Comparison of ENCODE assay signal across 16 cellular contexts in the genomic region with DNA sequence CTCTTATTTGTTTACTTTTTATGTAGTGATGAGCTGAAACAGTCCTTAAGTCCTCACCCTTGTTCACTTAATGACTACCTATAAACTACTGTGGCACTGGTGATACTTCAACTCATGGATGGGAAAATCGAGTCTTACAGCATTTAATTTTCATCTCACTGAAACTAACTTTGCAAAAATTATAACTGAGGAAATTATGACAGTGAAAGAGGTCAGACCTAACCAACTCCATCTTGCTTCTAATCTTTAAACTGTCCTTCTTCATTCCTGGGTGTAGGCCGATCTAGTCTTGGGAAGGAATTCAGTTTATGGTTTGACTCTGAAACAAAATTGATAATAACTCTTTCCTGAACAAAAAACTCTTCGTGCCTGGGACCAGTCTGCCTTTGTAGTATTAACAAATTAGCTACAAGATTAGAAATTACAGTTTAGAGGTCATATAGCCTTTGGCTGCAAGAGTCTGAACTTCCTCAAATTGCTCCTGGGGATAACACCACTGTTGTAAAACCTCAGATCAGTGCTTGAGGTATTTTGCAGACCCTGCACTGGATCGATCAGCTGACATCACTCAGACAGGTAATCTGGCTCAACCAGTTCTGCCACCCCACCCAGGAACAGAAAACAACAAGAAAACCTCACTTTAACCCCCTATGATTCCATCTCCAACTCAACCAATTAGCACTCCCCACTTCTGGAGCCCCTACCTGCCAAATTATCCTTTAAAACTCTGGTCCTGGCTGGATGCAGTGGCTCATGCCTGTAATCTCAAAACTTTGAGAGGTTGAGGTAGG.
DNase-seq lines count a peak whose midpoint lies in the region; ATAC-seq and TF ChIP-seq lines count a peak whose summit lies in the region.
"Had no signal": no experiment of that assay in that cellular context is flagged by ENCODE, and none has a peak within 500 bp of the region (broad histone marks: within the 10 kb centered on the region; RNA-seq: fewer than 3 reads in every experiment).

No MANE protein-coding gene starts in this region.

- peak overlapping the region; percentile 61 for H3K4me3 Mint-ChIP-seq in type B pancreatic cell
- no peak overlapping the region for H3K4me3 Mint-ChIP-seq in activated T-cell treated with anti-CD3 and anti-CD28 coated beads, Interleukin-2, amount 50 U/mL, for 72 hours
- H3K4me3 Mint-ChIP-seq: activated naive CD4-positive, alpha-beta T cell treated with anti-CD3 and anti-CD28 coated beads, Interleukin-2, amount 10 ng/mL, durations not matched to agents 7 days and 5 days had no signal

- H3K36me3 Mint-ChIP-seq in type B pancreatic cell, result peaks cover 12% of the 10 kb centered on the region
- H3K36me3 Mint-ChIP-seq in activated T-cell treated with anti-CD3 and anti-CD28 coated beads, Interleukin-2, amount 50 U/mL, for 72 hours (ENCODE audit: insufficient read depth in 2 of 2), result peaks cover 0 to 1% of the 10 kb centered on the region in 2 donors
- H3K36me3 Mint-ChIP-seq: activated naive CD4-positive, alpha-beta T cell treated with anti-CD3 and anti-CD28 coated beads, Interleukin-2, amount 10 ng/mL, durations not matched to agents 7 days and 5 days had no signal

- no peak for TF ChIP-seq CTCF in epithelial cell of esophagus (IDR thresholded peaks at IDR 0.05; ENCODE audit: insufficient read depth, low read depth, low read length, missing control alignments)
- no peak for TF ChIP-seq CTCF in type B pancreatic cell (conservative IDR thresholded peaks at IDR 0.05)
- no peak for TF ChIP-seq CTCF in gastroesophageal sphincter (IDR thresholded peaks at IDR 0.05)

- H3K9me3 Mint-ChIP-seq in type B pancreatic cell, result peaks cover 9% of the 10 kb centered on the region
- peaks cover 0 to 3% of the 10 kb centered on the region in 2 donors for H3K9me3 Mint-ChIP-seq in activated T-cell treated with anti-CD3 and anti-CD28 coated beads, Interleukin-2, amount 50 U/mL, for 72 hours
- H3K9me3 Mint-ChIP-seq: activated naive CD4-positive, alpha-beta T cell treated with anti-CD3 and anti-CD28 coated beads, Interleukin-2, amount 10 ng/mL, durations not matched to agents 7 days and 5 days had no signal

- DNase-seq in NCI-H510A treated with DMSO at 0.1 percent for 48 hours (lab: John Stamatoyannopoulos, UW), result peak; percentile 24
- DNase-seq in NCI-H510A (lab: John Stamatoyannopoulos, UW), result no peak
- DNase-seq in OCI-M2 (lab: John Stamatoyannopoulos, UW; ENCODE audit: unreplicated experiment), result peak; percentile 20
- peak; percentile 11 for DNase-seq in epithelial cell of esophagus (ENCODE audit: low read depth)
- DNase-seq in type B pancreatic cell (ENCODE audit: extremely low spot score, unreplicated experiment), result no peak
- no peak for DNase-seq in left colon
- DNase-seq in activated T-cell treated with anti-CD3 and anti-CD28 coated beads, Interleukin-2, amount 50 U/mL, for 72 hours, result no peak
- DNase-seq: activated naive CD4-positive, alpha-beta T cell treated with anti-CD3 and anti-CD28 coated beads, Interleukin-2, amount 10 ng/mL, durations not matched to agents 7 days and 5 days; aorta; kidney; MG63; NCI-H2029; NCI-H524 had no signal

- no peaks in the 10 kb centered on the region for H3K36me3 ChIP-seq in gastroesophageal sphincter
- H3K36me3 ChIP-seq: BLaER1 treated with 17β-estradiol and CSF1 and Interleukin-3, amounts not matched to agents 10 nM and 100 nM; MG63; suprapubic skin had no signal

- H3K27ac ChIP-seq in gastroesophageal sphincter, result no peak overlapping the region
- H3K27ac ChIP-seq: suprapubic skin had no signal

- no peak for TF ChIP-seq POLR2A in gastroesophageal sphincter (IDR thresholded peaks at IDR 0.05)

- intact Hi-C loops in left colon (cut with DNase I, micrococcal nuclease), result no loop called here

- peaks cover 22% of the 10 kb centered on the region for H3K4me1 Mint-ChIP-seq in type B pancreatic cell (ENCODE audit: unreplicated experiment)
- H3K4me1 Mint-ChIP-seq in activated T-cell treated with anti-CD3 and anti-CD28 coated beads, Interleukin-2, amount 50 U/mL, for 72 hours (ENCODE audit: low read depth), result no peaks in the 10 kb centered on the region

- 67% methylated on average over 1 of the region's 4 CpGs; no CpG with 5 or more reads in 1 of the 2 donors for WGBS in gastroesophageal sphincter (ENCODE audit: low coverage in 1 of 2), 2 donors

- no peaks in the 10 kb centered on the region for H3K9me3 ChIP-seq in gastroesophageal sphincter
- H3K9me3 ChIP-seq: MG63, suprapubic skin had no signal

- H3K27me3 Mint-ChIP-seq in type B pancreatic cell, result no peaks in the 10 kb centered on the region
- no peaks in the 10 kb centered on the region for H3K27me3 Mint-ChIP-seq in activated T-cell treated with anti-CD3 and anti-CD28 coated beads, Interleukin-2, amount 50 U/mL, for 72 hours (ENCODE audit: low read depth)
- H3K27me3 Mint-ChIP-seq: activated naive CD4-positive, alpha-beta T cell treated with anti-CD3 and anti-CD28 coated beads, Interleukin-2, amount 10 ng/mL, durations not matched to agents 7 days and 5 days had no signal

- peak overlapping the region; percentile 97 for H3K27ac Mint-ChIP-seq in type B pancreatic cell
- H3K27ac Mint-ChIP-seq in activated T-cell treated with anti-CD3 and anti-CD28 coated beads, Interleukin-2, amount 50 U/mL, for 72 hours, result no peak overlapping the region
- H3K27ac Mint-ChIP-seq: activated naive CD4-positive, alpha-beta T cell treated with anti-CD3 and anti-CD28 coated beads, Interleukin-2, amount 10 ng/mL, durations not matched to agents 7 days and 5 days had no signal

- no peaks in the 10 kb centered on the region for H3K27me3 ChIP-seq in gastroesophageal sphincter
- H3K27me3 ChIP-seq: BLaER1 treated with 17β-estradiol and CSF1 and Interleukin-3, amounts not matched to agents 10 nM and 100 nM; MG63; suprapubic skin had no signal

- ATAC-seq in gastroesophageal sphincter (no peak), left colon (no peak)
- ATAC-seq in activated T-cell treated with anti-CD3 and anti-CD28 coated beads, Interleukin-2, amount 50 U/mL, for 72 hours (replicated peaks in 1 of 2), result no peak

- no peaks in the 10 kb centered on the region for H3K4me1 ChIP-seq in gastroesophageal sphincter
- H3K4me1 ChIP-seq: suprapubic skin had no signal

- no peak overlapping the region for H3K4me3 ChIP-seq in epithelial cell of esophagus (ENCODE audit: low read length)
- no peak overlapping the region for H3K4me3 ChIP-seq in gastroesophageal sphincter
- H3K4me3 ChIP-seq: BLaER1 treated with 17β-estradiol and CSF1 and Interleukin-3, amounts not matched to agents 10 nM and 100 nM; MG63; suprapubic skin had no signal

- TF ChIP-seq EP300 in gastroesophageal sphincter (IDR thresholded peaks at IDR 0.05), result no peak

Comparison
In these comparisons a context has a peak if more than half of its experiments do, and no peak if none do; other contexts are left out.
1. DNase-seq: peak in NCI-H510A treated with DMSO at 0.1 percent for 48 hours (single experiment), OCI-M2 (single experiment) and epithelial cell of esophagus (single experiment); none in NCI-H510A (single experiment), type B pancreatic cell (single experiment), left colon (0 of 2) and activated T-cell treated with anti-CD3 and anti-CD28 coated beads, Interleukin-2, amount 50 U/mL, for 72 hours (0 of 2).